ENCODE assay signal across 11 cellular contexts in genomic region chr2:172098287-172098649, GRCh38. TPM values are rescaled to one million over a fixed set of nuclear protein-coding genes. Genes with fewer than 3 reads are reported as not detected.
DNase-seq lines count a peak whose midpoint lies in the region; ATAC-seq, FAIRE-seq and TF ChIP-seq lines count a peak whose summit lies in the region.
"Had no signal": no experiment of that assay in that cellular context is flagged by ENCODE, and none has a peak within 500 bp of the region (broad histone marks: within the 10 kb centered on the region; RNA-seq: fewer than 3 reads in every experiment).

No MANE protein-coding gene starts in this region.

- H3K27ac Mint-ChIP-seq in nephron progenitor cell = no peak overlapping the region

- DNase-seq in DMS53 (lab: John Stamatoyannopoulos, UW) (peak; percentile 32), DMS53 treated with DMSO at 0.1 percent for 48 hours (lab: John Stamatoyannopoulos, UW; ENCODE audit: unreplicated experiment) (no peak), K562 (ENCODE audit: extremely low read depth in 1 of 4, low spot score in 3 of 4) (peak in 2 of 4 experiments; percentile 16 to 26), nephron progenitor cell (no peak), GM19240 (ENCODE audit: insufficient read length, low spot score) (no peak), NCI-H2107 treated with DMSO at 0.1 percent for 48 hours (lab: John Stamatoyannopoulos, UW; ENCODE audit: unreplicated experiment) (no peak), esophagus muscularis mucosa (ENCODE audit: extremely low spot score) (no peak)
- DNase-seq: MM.1S had no signal

- peaks cover 48% of the 10 kb centered on the region for H3K4me1 ChIP-seq in HUES64 (ENCODE audit: insufficient read depth, low read length)
- H3K4me1 ChIP-seq in K562 (replicated peaks in 1 of 2; ENCODE audit: control insufficient read depth in 2 of 2, insufficient read depth in 2 of 2, low read length in 2 of 2) = peaks cover 21 to 66% of the 10 kb centered on the region in 2 experiments
- H3K4me1 ChIP-seq in esophagus muscularis mucosa = peaks cover 80 to 89% (median 88%) of the 10 kb centered on the region in 4 donors

- no peaks in the 10 kb centered on the region for H3K79me2 ChIP-seq in K562 (ENCODE audit: control insufficient read depth, insufficient read depth, low read length)

- BruUV-seq in K562 (replicated peaks; lab: Mats Ljungman, UMichigan) = TSS peak; percentile 30

- no peak for TF ChIP-seq EP300 in K562 (IDR thresholded peaks at IDR 0.05; ENCODE audit: low read length)
- no peak for TF ChIP-seq EP300 in esophagus muscularis mucosa (IDR thresholded peaks at IDR 0.05)

- H3K4me3 ChIP-seq in HUES64 (ENCODE audit: low read length) = peak overlapping the region; percentile 32; the same call in 1 of the 2 replicates
- no peak overlapping the region for H3K4me3 ChIP-seq in K562
- no peak overlapping the region for H3K4me3 ChIP-seq in esophagus muscularis mucosa

- no peaks in the 10 kb centered on the region for H3K9me3 ChIP-seq in HUES64 (ENCODE audit: insufficient read depth, low read depth, low read length)
- no peaks in the 10 kb centered on the region for H3K9me3 ChIP-seq in K562 (replicated peaks; ENCODE audit: control insufficient read depth, insufficient read depth, low read depth, low read length)
- no peaks in the 10 kb centered on the region for H3K9me3 ChIP-seq in esophagus muscularis mucosa
- H3K9me3 ChIP-seq: heart left ventricle had no signal

- no peaks in the 10 kb centered on the region for H4K20me1 ChIP-seq in K562 (replicated peaks; ENCODE audit: control insufficient read depth, insufficient read depth, low read length)

- H3K27me3 ChIP-seq in HUES64 (ENCODE audit: insufficient read depth, low read length) (peaks cover 98% of the 10 kb centered on the region), K562 (ENCODE audit: control insufficient read depth in 2 of 2, insufficient read depth in 2 of 2, low read length in 2 of 2) (no peaks in the 10 kb centered on the region; a peak in 1 of 5 replicates), esophagus muscularis mucosa (peaks cover 58 to 100% (median 100%) of the 10 kb centered on the region in 4 donors)

- CTCF ChIA-PET in K562 (lab: Yijun Ruan, JAX; ENCODE audit: low intra/inter-chr PET ratio) = no interaction called here

- POLR2A ChIA-PET in K562 (lab: Yijun Ruan, JAX) = interaction anchor here (0.7 to 2.4 kb wide), 3 partner anchors 13 to 37 kb away, joined by 3 to 14 read pairs (median 3); partner anchors contain the start of gene DLX1

- intact Hi-C loops in K562 (cut with micrococcal nuclease) = loop anchor here (1.0 kb wide), 1 partner anchor 13 kb away; the partner anchor contains the start of gene DLX1
- intact Hi-C loops in esophagus muscularis mucosa (cut with DNase I) = no loop called here

- H3K27me3 Mint-ChIP-seq in nephron progenitor cell (ENCODE audit: low read depth, poor library complexity) = peaks cover 95% of the 10 kb centered on the region

- 10% methylated on average over 1 of the region's 1 CpG for WGBS in HUES64
- WGBS in K562 (ENCODE audit: insufficient coverage, low coverage, missing lambda C conversion rate) = 47% methylated on average over 1 of the region's 1 CpG
- WGBS in esophagus muscularis mucosa = 83% methylated on average over 1 of the region's 1 CpG

- H3K9me1 ChIP-seq in K562 (ENCODE audit: control insufficient read depth, insufficient read depth, low read length) = no peaks in the 10 kb centered on the region

- no peaks in the 10 kb centered on the region for H3K9me3 Mint-ChIP-seq in nephron progenitor cell

- in situ Hi-C loops in K562 (cut with MboI) = no loop called here

- H3K4me1 Mint-ChIP-seq in nephron progenitor cell = peaks cover 69% of the 10 kb centered on the region

- no peak for ATAC-seq in K562

- H3K9ac ChIP-seq in HUES64 (ENCODE audit: low read depth, low read length) (no peak overlapping the region), K562 (ENCODE audit: insufficient read depth in 1 of 2, low read depth in 2 of 2, low read length in 2 of 2) (peak overlapping the region; percentile 31 to 63; a peak in 2 of 4 replicates)

- TF ChIP-seq CTCF in K562 (IDR thresholded peaks at IDR 0.05 in 2 of 3, conservative IDR thresholded peaks at IDR 0.05 in 1 of 3; ENCODE audit: insufficient read depth in 2 of 3, low read depth in 1 of 3, low read length in 3 of 3) = no peak
- no peak for TF ChIP-seq CTCF in nephron progenitor cell (IDR thresholded peaks at IDR 0.05)
- TF ChIP-seq CTCF in esophagus muscularis mucosa (IDR thresholded peaks at IDR 0.05) = no peak

- no peaks in the 10 kb centered on the region for H3K36me3 ChIP-seq in HUES64 (ENCODE audit: insufficient read depth, low read length)
- H3K36me3 ChIP-seq in K562 (ENCODE audit: control insufficient read depth, insufficient read depth, low read length) = no peaks in the 10 kb centered on the region
- H3K36me3 ChIP-seq in esophagus muscularis mucosa = no peaks in the 10 kb centered on the region

- peak overlapping the region; percentile 98 for H2AFZ ChIP-seq in K562 (ENCODE audit: low read depth, low read length)

- H3K27ac ChIP-seq in HUES64 (ENCODE audit: low read depth, low read length) (no peak overlapping the region), K562 (ENCODE audit: extremely low read depth, low read depth, low read length) (peak overlapping the region; percentile 72), esophagus muscularis mucosa (replicated peaks in 1 of 4) (no peak overlapping the region)
- H3K27ac ChIP-seq: heart left ventricle had no signal

- FAIRE-seq in K562 (lab: Jason Lieb, UNC) = no peak

- peak overlapping the region; percentile 81 for H3K4me2 ChIP-seq in K562 (ENCODE audit: insufficient read depth, low read length)

- TF ChIP-seq POLR2A in K562 (conservative IDR thresholded peaks at IDR 0.05) (no peak), esophagus muscularis mucosa (IDR thresholded peaks at IDR 0.05; ENCODE audit: low read depth) (no peak)

- TF ChIP-seq RAD21 in K562 (CRISPR knock-in tag; conservative IDR thresholded peaks at IDR 0.05 in 1 of 2, IDR thresholded peaks at IDR 0.05 in 1 of 2) = no peak

- peak overlapping the region; percentile 78 for H3K4me3 Mint-ChIP-seq in nephron progenitor cell

- no peaks in the 10 kb centered on the region for H3K36me3 Mint-ChIP-seq in nephron progenitor cell (ENCODE audit: low read depth)

TF ChIP-seq in K562, 482 proteins besides CTCF, POLR2A, EP300 and RAD21 (continues in another document):
- TF ChIP-seq ZFPM2 (CRISPR knock-in tag; IDR thresholded peaks at IDR 0.05) = no peak
- no peak for TF ChIP-seq NCOA6 (IDR thresholded peaks at IDR 0.05)
- TF ChIP-seq ZNF212 (CRISPR knock-in tag; IDR thresholded peaks at IDR 0.05) = no peak
- no peak for TF ChIP-seq RAD51 (IDR thresholded peaks at IDR 0.05; ENCODE audit: borderline replicate concordance, low read depth)
- TF ChIP-seq SAFB (IDR thresholded peaks at IDR 0.05; ENCODE audit: borderline replicate concordance, low read depth, low read length) = no peak
- TF ChIP-seq RUNX1 (IDR thresholded peaks at IDR 0.05; ENCODE audit: low read depth) = no peak
- TF ChIP-seq KLF10 (CRISPR knock-in tag; IDR thresholded peaks at IDR 0.05) = no peak

RNA-seq across cellular contexts. Expression of gene DLX2, which starts 4.4 kb away (rescaled TPM):
- 0.95 TPM for polyA plus RNA-seq in HUES64 (2013, experiment 1 of 2)
- 1.8 TPM for polyA plus RNA-seq in HUES64 (2013, experiment 2 of 2)
- total RNA-seq in K562 (2011; cell fraction: chromatin; rRNA removed; ENCODE audit: low replicate concordance) = 0.76 and 1.6 TPM in 2 replicates
- total RNA-seq in K562 (2011; cell fraction: nucleolus; rRNA removed) = 1.2 and 1.5 TPM in 2 replicates
- total RNA-seq in K562 (2011; cell fraction: nucleoplasm; rRNA removed) = 1.8 and 2.1 TPM in 2 replicates
- total RNA-seq in K562 (2014; rRNA removed) = 0.86 and 1.7 TPM in 2 replicates
- 0.15 and 0.29 TPM in 2 replicates for total RNA-seq in K562 (2014; rRNA removed; fragmentation: Illumina TruSeq; extraction: Trizol)
- total RNA-seq in K562 (2015; rRNA removed; fragmentation: Illumina TruSeq; extraction: Trizol) = 0.51 and 0.64 TPM in 2 replicates
- 3.6 and 4.3 TPM in 2 replicates for total RNA-seq in K562 (2021)
- 0.14 and 0.31 TPM in 2 replicates for polyA plus RNA-seq in K562 (2011; rRNA removed)
- polyA plus RNA-seq in K562 (2011; cell fraction: cytosol; rRNA removed) = 0.13 and 0.67 TPM in 2 replicates
- polyA plus RNA-seq in K562 (2011; cell fraction: nucleus; rRNA removed) = 0.83 and 1.8 TPM in 2 replicates
- 2.1 and 9.9 TPM in 2 replicates for polyA plus RNA-seq in K562 (2012)
- polyA plus RNA-seq in K562 (2014; fragmentation: Illumina TruSeq; extraction: Trizol) = 1.4 and 2.0 TPM in 2 replicates
- polyA plus RNA-seq in K562 (2014; fragmentation: Nextera tagmentation; extraction: Ambion mirVana) = 1 to 10 TPM in 1 of 2 experiments, under 1 TPM in 1; 0.49 to 2.1 TPM
- 2.0 and 2.9 TPM in 2 replicates for polyA plus RNA-seq in K562 (2014; rRNA removed)
- polyA minus RNA-seq in K562 (2011; rRNA and poly(A)+ RNA removed) = not detected in 2 replicates
- 0.48 and 1.0 TPM in 2 replicates for polyA minus RNA-seq in K562 (2011; cell fraction: cytosol; rRNA and poly(A)+ RNA removed)
- 0.44 and 0.54 TPM in 2 replicates for polyA minus RNA-seq in K562 (2011; cell fraction: nucleus; rRNA and poly(A)+ RNA removed)
- not detected for total RNA-seq in esophagus muscularis mucosa
- total RNA-seq: heart left ventricle, urinary bladder had no signal
- polyA plus RNA-seq: heart left ventricle had no signal

RNA-seq across cellular contexts. Expression of gene DLX1, which starts 13.0 kb away (rescaled TPM):
- 2.3 TPM for polyA plus RNA-seq in HUES64 (2013, experiment 1 of 2)
- 1.6 TPM for polyA plus RNA-seq in HUES64 (2013, experiment 2 of 2)
- total RNA-seq in K562 (2011; cell fraction: chromatin; rRNA removed; ENCODE audit: low replicate concordance) = 20.0 and 37.1 TPM in 2 replicates
- 24.7 and 25.5 TPM in 2 replicates for total RNA-seq in K562 (2011; cell fraction: nucleolus; rRNA removed)
- 16.4 and 21.0 TPM in 2 replicates for total RNA-seq in K562 (2011; cell fraction: nucleoplasm; rRNA removed)
- 9.6 and 11.1 TPM in 2 replicates for total RNA-seq in K562 (2014; rRNA removed)
- 5.4 and 6.3 TPM in 2 replicates for total RNA-seq in K562 (2014; rRNA removed; fragmentation: Illumina TruSeq; extraction: Trizol)
- total RNA-seq in K562 (2015; rRNA removed; fragmentation: Illumina TruSeq; extraction: Trizol) = 9.8 and 9.9 TPM in 2 replicates
- total RNA-seq in K562 (2021) = 16.1 and 19.0 TPM in 2 replicates
- polyA plus RNA-seq in K562 (2011; rRNA removed) = 8.0 and 13.5 TPM in 2 replicates
- polyA plus RNA-seq in K562 (2011; cell fraction: cytosol; rRNA removed) = 12.3 and 14.0 TPM in 2 replicates
- 69.1 and 75.6 TPM in 2 replicates for polyA plus RNA-seq in K562 (2011; cell fraction: nucleus; rRNA removed)
- polyA plus RNA-seq in K562 (2012) = 12.3 and 39.4 TPM in 2 replicates
- polyA plus RNA-seq in K562 (2014; fragmentation: Illumina TruSeq; extraction: Trizol) = 13.6 and 15.6 TPM in 2 replicates
- polyA plus RNA-seq in K562 (2014; fragmentation: Nextera tagmentation; extraction: Ambion mirVana) = 1 to 10 TPM; 1.9 to 2.0 TPM
- polyA plus RNA-seq in K562 (2014; rRNA removed) = 26.2 and 26.5 TPM in 2 replicates
- 2.3 and 4.3 TPM in 2 replicates for polyA minus RNA-seq in K562 (2011; rRNA and poly(A)+ RNA removed)
- 4.1 and 9.0 TPM in 2 replicates for polyA minus RNA-seq in K562 (2011; cell fraction: cytosol; rRNA and poly(A)+ RNA removed)
- polyA minus RNA-seq in K562 (2011; cell fraction: nucleus; rRNA and poly(A)+ RNA removed) = 13.7 and 28.1 TPM in 2 replicates
- under 1 TPM in 3 of 4 donors, not detected in 1; 0.17 to 0.83 (median 0.23) TPM for total RNA-seq in esophagus muscularis mucosa
